Comparison of ENCODE assay signal across 11 cellular contexts in the genomic region with DNA sequence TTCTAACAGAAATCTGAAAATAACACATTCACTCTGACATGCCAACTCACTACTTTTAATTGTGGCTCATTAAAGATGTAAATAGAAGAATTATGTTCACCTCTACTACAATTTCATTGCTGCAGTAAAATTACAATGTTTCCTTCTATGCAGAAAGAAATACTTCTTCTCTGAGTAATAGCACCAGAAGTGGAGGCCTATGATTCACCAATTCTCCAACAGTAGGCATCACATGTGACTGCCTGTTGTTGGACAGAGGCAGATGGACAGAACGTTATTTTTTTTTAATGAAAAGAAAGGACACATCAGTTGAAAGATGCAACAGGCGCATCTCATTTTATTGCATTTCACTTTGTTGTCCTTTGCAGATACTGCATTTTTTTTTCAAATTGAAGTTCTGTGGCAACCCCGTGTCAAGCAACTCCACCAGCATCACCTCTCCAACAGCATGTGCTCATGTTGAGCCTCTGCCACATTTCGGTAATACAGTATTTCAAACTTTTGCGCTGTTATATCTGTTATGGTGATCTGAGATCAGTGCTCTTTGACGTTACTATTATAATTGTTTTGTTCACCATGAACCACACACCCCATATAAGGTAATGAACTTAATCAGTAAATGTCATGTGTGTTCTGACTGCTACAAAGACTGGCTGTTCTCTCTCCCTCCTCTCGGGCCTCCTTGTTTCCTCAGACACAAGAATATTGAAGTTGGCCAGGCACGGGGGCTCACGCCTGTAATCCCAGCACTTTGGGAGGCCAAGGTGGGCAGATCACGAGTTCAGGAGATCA.
DNase-seq lines count a peak whose midpoint lies in the region.
"Had no signal": no experiment of that assay in that cellular context is flagged by ENCODE, and none has a peak within 500 bp of the region (broad histone marks: within the 10 kb centered on the region; RNA-seq: fewer than 3 reads in every experiment).

No MANE protein-coding gene starts in this region.

- H2AFZ ChIP-seq in ACC112 (ENCODE audit: low read length, unreplicated experiment) = no peak overlapping the region

- H3K27ac ChIP-seq in ACC112 (ENCODE audit: low read depth, low read length) = peak overlapping the region; percentile 6; the same call in 1 of the 2 replicates
- H3K27ac ChIP-seq in angular gyrus (ENCODE audit: low read depth, low read length) = peak overlapping the region; percentile 30
- H3K27ac ChIP-seq: BLaER1 had no signal

- peak; percentile 56 for DNase-seq in HS-27A (ENCODE audit: low read depth)
- peak; percentile 58 for DNase-seq in glomerular visceral epithelial cell (ENCODE audit: extremely low spot score)
- no peak for DNase-seq in activated CD8-positive, alpha-beta memory T cell treated with anti-CD3 and anti-CD28 coated beads for 24 hours
- no peak for DNase-seq in NCI-H146 treated with DMSO at 0.1 percent for 48 hours (lab: John Stamatoyannopoulos, UW; ENCODE audit: unreplicated experiment)
- no peak for DNase-seq in NCI-H1092 (lab: John Stamatoyannopoulos, UW)
- no peak for DNase-seq in activated effector memory CD4-positive, alpha-beta T cell treated with Interleukin-2 at 50 U/mL for 16 hours
- DNase-seq: NCI-H1694 treated with DMSO at 0.1 percent for 48 hours, RPMI8226 had no signal

- no peaks in the 10 kb centered on the region for H3K27me3 ChIP-seq in ACC112 (ENCODE audit: insufficient read depth, low read length)
- H3K27me3 ChIP-seq: BLaER1 had no signal

- H3K36me3 ChIP-seq in ACC112 (ENCODE audit: insufficient read depth, low read length) = no peaks in the 10 kb centered on the region
- H3K36me3 ChIP-seq: BLaER1 had no signal

- peaks cover 33% of the 10 kb centered on the region for H3K4me1 ChIP-seq in ACC112 (ENCODE audit: control insufficient read depth, insufficient read depth, low read length, unreplicated experiment)
- H3K4me1 ChIP-seq: BLaER1 had no signal

- no peak overlapping the region for H3K4me3 ChIP-seq in ACC112 (ENCODE audit: low read depth, low read length)
- H3K4me3 ChIP-seq: BLaER1 had no signal

- H3K79me2 ChIP-seq in ACC112 (ENCODE audit: control insufficient read depth, insufficient read depth, low read length, unreplicated experiment) = no peaks in the 10 kb centered on the region

Comparison
In these comparisons a context has a peak if more than half of its experiments do, and no peak if none do; other contexts are left out.
1. DNase-seq: peak in HS-27A (single experiment) and glomerular visceral epithelial cell (single experiment); none in activated CD8-positive, alpha-beta memory T cell treated with anti-CD3 and anti-CD28 coated beads for 24 hours (single experiment), NCI-H146 treated with DMSO at 0.1 percent for 48 hours (single experiment), NCI-H1092 (single experiment) and activated effector memory CD4-positive, alpha-beta T cell treated with Interleukin-2 at 50 U/mL for 16 hours (single experiment).